Comparison of ENCODE assay signal across 1 cellular context in the genomic region with DNA sequence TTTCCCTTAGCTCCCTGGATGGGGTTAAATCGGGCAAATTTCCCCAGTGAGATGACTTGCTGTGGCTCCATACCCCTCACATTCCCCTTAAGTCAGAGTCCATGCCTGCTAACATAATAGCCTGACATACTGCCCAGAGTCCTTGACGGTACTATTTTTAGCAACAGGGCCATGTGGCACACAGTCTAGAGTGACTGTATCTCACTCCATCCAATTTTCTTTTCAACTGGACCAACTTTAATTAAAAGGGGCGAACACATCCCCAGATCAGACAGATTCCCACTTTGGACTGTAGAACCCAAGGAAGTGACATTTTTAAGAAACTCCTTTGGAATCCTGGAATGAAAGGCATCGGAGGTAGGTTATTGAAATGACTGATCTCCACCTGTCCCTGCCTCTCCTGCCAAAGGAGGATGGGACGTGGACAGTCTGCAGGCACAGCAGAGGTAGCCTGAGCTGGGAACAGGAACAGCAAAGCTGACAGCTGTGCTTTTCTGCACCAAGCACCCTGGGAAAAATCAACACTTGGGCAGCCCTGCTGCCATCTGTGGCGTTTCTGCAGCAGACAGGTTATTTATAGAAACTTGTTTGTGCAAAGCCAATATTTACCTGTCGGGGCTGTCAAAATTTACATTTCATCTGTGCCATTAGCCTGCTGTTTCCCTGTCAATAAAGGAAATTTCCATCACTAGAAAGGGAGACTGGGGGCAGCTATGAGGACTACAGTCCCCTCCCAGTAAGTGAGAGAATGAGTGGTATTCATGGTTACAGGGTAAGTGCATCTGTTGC.
TF ChIP-seq lines count a peak whose summit lies in the region.

No MANE protein-coding gene starts in this region.

TF ChIP-seq in HepG2, 621 proteins besides CTCF, POLR2A, EP300 and RAD21 (continued from another document and continues in another):
- TF ChIP-seq, protein P1, sequence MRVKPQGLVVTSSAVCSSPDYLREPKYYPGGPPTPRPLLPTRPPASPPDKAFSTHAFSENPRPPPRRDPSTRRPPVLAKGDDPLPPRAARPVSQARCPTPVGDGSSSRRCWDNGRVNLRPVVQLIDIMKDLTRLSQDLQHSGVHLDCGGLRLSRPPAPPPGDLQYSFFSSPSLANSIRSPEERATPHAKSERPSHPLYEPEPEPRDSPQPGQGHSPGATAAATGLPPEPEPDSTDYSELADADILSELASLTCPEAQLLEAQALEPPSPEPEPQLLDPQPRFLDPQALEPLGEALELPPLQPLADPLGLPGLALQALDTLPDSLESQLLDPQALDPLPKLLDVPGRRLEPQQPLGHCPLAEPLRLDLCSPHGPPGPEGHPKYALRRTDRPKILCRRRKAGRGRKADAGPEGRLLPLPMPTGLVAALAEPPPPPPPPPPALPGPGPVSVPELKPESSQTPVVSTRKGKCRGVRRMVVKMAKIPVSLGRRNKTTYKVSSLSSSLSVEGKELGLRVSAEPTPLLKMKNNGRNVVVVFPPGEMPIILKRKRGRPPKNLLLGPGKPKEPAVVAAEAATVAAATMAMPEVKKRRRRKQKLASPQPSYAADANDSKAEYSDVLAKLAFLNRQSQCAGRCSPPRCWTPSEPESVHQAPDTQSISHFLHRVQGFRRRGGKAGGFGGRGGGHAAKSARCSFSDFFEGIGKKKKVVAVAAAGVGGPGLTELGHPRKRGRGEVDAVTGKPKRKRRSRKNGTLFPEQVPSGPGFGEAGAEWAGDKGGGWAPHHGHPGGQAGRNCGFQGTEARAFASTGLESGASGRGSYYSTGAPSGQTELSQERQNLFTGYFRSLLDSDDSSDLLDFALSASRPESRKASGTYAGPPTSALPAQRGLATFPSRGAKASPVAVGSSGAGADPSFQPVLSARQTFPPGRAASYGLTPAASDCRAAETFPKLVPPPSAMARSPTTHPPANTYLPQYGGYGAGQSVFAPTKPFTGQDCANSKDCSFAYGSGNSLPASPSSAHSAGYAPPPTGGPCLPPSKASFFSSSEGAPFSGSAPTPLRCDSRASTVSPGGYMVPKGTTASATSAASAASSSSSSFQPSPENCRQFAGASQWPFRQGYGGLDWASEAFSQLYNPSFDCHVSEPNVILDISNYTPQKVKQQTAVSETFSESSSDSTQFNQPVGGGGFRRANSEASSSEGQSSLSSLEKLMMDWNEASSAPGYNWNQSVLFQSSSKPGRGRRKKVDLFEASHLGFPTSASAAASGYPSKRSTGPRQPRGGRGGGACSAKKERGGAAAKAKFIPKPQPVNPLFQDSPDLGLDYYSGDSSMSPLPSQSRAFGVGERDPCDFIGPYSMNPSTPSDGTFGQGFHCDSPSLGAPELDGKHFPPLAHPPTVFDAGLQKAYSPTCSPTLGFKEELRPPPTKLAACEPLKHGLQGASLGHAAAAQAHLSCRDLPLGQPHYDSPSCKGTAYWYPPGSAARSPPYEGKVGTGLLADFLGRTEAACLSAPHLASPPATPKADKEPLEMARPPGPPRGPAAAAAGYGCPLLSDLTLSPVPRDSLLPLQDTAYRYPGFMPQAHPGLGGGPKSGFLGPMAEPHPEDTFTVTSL (CRISPR knock-in tag; IDR thresholded peaks at IDR 0.05; ENCODE audit: borderline replicate concordance): peak; percentile 97
- TF ChIP-seq LCORL (IDR thresholded peaks at IDR 0.05): no peak
- peak; percentile 77 for TF ChIP-seq LCORL (CRISPR knock-in tag; IDR thresholded peaks at IDR 0.05)
- TF ChIP-seq ZFYVE20 (CRISPR knock-in tag; IDR thresholded peaks at IDR 0.05; ENCODE audit: borderline replicate concordance, low read depth): no peak
- TF ChIP-seq NR2F1 (CRISPR knock-in tag; IDR thresholded peaks at IDR 0.05): peak; percentile 29 to 35; a peak in 2 of 4 replicates
- TF ChIP-seq ZKSCAN1 (IDR thresholded peaks at IDR 0.05; ENCODE audit: low read length): peak; percentile 29; the same call in 1 of the 2 replicates
- TF ChIP-seq, protein P2, sequence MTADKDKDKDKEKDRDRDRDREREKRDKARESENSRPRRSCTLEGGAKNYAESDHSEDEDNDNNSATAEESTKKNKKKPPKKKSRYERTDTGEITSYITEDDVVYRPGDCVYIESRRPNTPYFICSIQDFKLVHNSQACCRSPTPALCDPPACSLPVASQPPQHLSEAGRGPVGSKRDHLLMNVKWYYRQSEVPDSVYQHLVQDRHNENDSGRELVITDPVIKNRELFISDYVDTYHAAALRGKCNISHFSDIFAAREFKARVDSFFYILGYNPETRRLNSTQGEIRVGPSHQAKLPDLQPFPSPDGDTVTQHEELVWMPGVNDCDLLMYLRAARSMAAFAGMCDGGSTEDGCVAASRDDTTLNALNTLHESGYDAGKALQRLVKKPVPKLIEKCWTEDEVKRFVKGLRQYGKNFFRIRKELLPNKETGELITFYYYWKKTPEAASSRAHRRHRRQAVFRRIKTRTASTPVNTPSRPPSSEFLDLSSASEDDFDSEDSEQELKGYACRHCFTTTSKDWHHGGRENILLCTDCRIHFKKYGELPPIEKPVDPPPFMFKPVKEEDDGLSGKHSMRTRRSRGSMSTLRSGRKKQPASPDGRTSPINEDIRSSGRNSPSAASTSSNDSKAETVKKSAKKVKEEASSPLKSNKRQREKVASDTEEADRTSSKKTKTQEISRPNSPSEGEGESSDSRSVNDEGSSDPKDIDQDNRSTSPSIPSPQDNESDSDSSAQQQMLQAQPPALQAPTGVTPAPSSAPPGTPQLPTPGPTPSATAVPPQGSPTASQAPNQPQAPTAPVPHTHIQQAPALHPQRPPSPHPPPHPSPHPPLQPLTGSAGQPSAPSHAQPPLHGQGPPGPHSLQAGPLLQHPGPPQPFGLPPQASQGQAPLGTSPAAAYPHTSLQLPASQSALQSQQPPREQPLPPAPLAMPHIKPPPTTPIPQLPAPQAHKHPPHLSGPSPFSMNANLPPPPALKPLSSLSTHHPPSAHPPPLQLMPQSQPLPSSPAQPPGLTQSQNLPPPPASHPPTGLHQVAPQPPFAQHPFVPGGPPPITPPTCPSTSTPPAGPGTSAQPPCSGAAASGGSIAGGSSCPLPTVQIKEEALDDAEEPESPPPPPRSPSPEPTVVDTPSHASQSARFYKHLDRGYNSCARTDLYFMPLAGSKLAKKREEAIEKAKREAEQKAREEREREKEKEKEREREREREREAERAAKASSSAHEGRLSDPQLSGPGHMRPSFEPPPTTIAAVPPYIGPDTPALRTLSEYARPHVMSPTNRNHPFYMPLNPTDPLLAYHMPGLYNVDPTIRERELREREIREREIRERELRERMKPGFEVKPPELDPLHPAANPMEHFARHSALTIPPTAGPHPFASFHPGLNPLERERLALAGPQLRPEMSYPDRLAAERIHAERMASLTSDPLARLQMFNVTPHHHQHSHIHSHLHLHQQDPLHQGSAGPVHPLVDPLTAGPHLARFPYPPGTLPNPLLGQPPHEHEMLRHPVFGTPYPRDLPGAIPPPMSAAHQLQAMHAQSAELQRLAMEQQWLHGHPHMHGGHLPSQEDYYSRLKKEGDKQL (CRISPR knock-in tag; IDR thresholded peaks at IDR 0.05; ENCODE audit: low read depth): peak; percentile 60; the same call in 1 of the 2 replicates
- TF ChIP-seq, protein P3, sequence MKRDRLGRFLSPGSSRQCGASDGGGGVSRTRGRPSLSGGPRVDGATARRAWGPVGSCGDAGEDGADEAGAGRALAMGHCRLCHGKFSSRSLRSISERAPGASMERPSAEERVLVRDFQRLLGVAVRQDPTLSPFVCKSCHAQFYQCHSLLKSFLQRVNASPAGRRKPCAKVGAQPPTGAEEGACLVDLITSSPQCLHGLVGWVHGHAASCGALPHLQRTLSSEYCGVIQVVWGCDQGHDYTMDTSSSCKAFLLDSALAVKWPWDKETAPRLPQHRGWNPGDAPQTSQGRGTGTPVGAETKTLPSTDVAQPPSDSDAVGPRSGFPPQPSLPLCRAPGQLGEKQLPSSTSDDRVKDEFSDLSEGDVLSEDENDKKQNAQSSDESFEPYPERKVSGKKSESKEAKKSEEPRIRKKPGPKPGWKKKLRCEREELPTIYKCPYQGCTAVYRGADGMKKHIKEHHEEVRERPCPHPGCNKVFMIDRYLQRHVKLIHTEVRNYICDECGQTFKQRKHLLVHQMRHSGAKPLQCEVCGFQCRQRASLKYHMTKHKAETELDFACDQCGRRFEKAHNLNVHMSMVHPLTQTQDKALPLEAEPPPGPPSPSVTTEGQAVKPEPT (CRISPR knock-in tag; IDR thresholded peaks at IDR 0.05; ENCODE audit: low read depth): no peak
- TF ChIP-seq, protein P4, sequence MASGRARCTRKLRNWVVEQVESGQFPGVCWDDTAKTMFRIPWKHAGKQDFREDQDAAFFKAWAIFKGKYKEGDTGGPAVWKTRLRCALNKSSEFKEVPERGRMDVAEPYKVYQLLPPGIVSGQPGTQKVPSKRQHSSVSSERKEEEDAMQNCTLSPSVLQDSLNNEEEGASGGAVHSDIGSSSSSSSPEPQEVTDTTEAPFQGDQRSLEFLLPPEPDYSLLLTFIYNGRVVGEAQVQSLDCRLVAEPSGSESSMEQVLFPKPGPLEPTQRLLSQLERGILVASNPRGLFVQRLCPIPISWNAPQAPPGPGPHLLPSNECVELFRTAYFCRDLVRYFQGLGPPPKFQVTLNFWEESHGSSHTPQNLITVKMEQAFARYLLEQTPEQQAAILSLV (CRISPR knock-in tag; IDR thresholded peaks at IDR 0.05; ENCODE audit: borderline replicate concordance): peak; percentile 34; the same call in 1 of the 2 replicates
- TF ChIP-seq SMAD9 (CRISPR knock-in tag; IDR thresholded peaks at IDR 0.05): no peak
- TF ChIP-seq MEIS2 (CRISPR knock-in tag; IDR thresholded peaks at IDR 0.05): peak; percentile 93
- TF ChIP-seq FOXA1 (IDR thresholded peaks at IDR 0.05): peak; percentile 95
- TF ChIP-seq FOXA1 (CRISPR knock-in tag; IDR thresholded peaks at IDR 0.05): peak; percentile 93
- TF ChIP-seq, protein P5, sequence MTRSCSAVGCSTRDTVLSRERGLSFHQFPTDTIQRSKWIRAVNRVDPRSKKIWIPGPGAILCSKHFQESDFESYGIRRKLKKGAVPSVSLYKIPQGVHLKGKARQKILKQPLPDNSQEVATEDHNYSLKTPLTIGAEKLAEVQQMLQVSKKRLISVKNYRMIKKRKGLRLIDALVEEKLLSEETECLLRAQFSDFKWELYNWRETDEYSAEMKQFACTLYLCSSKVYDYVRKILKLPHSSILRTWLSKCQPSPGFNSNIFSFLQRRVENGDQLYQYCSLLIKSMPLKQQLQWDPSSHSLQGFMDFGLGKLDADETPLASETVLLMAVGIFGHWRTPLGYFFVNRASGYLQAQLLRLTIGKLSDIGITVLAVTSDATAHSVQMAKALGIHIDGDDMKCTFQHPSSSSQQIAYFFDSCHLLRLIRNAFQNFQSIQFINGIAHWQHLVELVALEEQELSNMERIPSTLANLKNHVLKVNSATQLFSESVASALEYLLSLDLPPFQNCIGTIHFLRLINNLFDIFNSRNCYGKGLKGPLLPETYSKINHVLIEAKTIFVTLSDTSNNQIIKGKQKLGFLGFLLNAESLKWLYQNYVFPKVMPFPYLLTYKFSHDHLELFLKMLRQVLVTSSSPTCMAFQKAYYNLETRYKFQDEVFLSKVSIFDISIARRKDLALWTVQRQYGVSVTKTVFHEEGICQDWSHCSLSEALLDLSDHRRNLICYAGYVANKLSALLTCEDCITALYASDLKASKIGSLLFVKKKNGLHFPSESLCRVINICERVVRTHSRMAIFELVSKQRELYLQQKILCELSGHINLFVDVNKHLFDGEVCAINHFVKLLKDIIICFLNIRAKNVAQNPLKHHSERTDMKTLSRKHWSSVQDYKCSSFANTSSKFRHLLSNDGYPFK (CRISPR knock-in tag; IDR thresholded peaks at IDR 0.05; ENCODE audit: borderline replicate concordance): 0 out of 2 replicates have a peak, but pooled peaks have one; percentile 26
- no peak for TF ChIP-seq MATR3 (CRISPR knock-in tag; IDR thresholded peaks at IDR 0.05)
- TF ChIP-seq, protein P6, sequence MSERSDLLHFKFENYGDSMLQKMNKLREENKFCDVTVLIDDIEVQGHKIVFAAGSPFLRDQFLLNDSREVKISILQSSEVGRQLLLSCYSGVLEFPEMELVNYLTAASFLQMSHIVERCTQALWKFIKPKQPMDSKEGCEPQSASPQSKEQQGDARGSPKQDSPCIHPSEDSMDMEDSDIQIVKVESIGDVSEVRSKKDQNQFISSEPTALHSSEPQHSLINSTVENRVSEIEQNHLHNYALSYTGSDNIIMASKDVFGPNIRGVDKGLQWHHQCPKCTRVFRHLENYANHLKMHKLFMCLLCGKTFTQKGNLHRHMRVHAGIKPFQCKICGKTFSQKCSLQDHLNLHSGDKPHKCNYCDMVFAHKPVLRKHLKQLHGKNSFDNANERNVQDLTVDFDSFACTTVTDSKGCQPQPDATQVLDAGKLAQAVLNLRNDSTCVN (CRISPR knock-in tag; IDR thresholded peaks at IDR 0.05; ENCODE audit: borderline replicate concordance): peak; percentile 64; the same call in 1 of the 2 replicates
